In genomic region chr19:18612051-18612771, GRCh38 we compare ENCODE assay signal across 8 cellular contexts. TPM values are rescaled to one million over a fixed set of nuclear protein-coding genes. Genes with fewer than 3 reads are reported as not detected.
DNase-seq lines count a peak whose midpoint lies in the region; ATAC-seq and TF ChIP-seq lines count a peak whose summit lies in the region.

No MANE protein-coding gene starts in this region.

- H4K20me1 ChIP-seq in BLaER1 treated with 17β-estradiol and CSF1 and Interleukin-3, amounts not matched to agents 10 nM and 100 nM: peaks cover 0 to 74% (median 63%) of the 10 kb centered on the region in 11 experiments; a peak in 19 of 22 replicates

- no peak for ATAC-seq in GM18520 (IDR thresholded peaks at IDR 0.05; ENCODE audit: unreplicated experiment)

- peaks cover 26 to 41% (median 39%) of the 10 kb centered on the region in 10 experiments for H3K4me1 ChIP-seq in BLaER1 treated with 17β-estradiol and CSF1 and Interleukin-3, amounts not matched to agents 10 nM and 100 nM
- peaks cover 53% of the 10 kb centered on the region for H3K4me1 ChIP-seq in HUES6 (ENCODE audit: control insufficient read depth, insufficient read depth, low read length)

- H3K27ac Mint-ChIP-seq in neural crest cell (ENCODE audit: unreplicated experiment): no peak overlapping the region

- DNase-seq in cerebellum (ENCODE audit: low spot score): peak; percentile 35
- no peak for DNase-seq in neural crest cell (ENCODE audit: low read depth, low spot score)
- no peak for DNase-seq in NOMO-1 treated with dmso at 0.1 percent for 144 hours (lab: John Stamatoyannopoulos, UW; ENCODE audit: unreplicated experiment)
- DNase-seq in OCI-M2 (lab: John Stamatoyannopoulos, UW; ENCODE audit: unreplicated experiment): no peak
- no peak for DNase-seq in NCI-H524 treated with DMSO at 0.1 percent for 48 hours (lab: John Stamatoyannopoulos, UW)

- H3K9me3 ChIP-seq in BLaER1 treated with 17β-estradiol and CSF1 and Interleukin-3, amounts not matched to agents 10 nM and 100 nM (replicated peaks in 1 of 11): peaks cover 0 to 13% (median 5%) of the 10 kb centered on the region in 11 experiments; a peak in 15 of 22 replicates
- H3K9me3 ChIP-seq in HUES6 (ENCODE audit: control insufficient read depth, insufficient read depth, low read depth, low read length): no peaks in the 10 kb centered on the region

- no peak overlapping the region for H3K27ac ChIP-seq in BLaER1 treated with 17β-estradiol and CSF1 and Interleukin-3, amounts not matched to agents 10 nM and 100 nM
- H3K27ac ChIP-seq in HUES6 (ENCODE audit: low read depth, low read length): no peak overlapping the region

- peak overlapping the region; percentile 85 for H3K4me3 Mint-ChIP-seq in neural crest cell

- no peak for TF ChIP-seq CTCF in neural crest cell (conservative IDR thresholded peaks at IDR 0.05)

- no peaks in the 10 kb centered on the region for H3K9me3 Mint-ChIP-seq in neural crest cell

- peak overlapping the region; percentile 40 to 69 (median 58) for H3K4me3 ChIP-seq in BLaER1 treated with 17β-estradiol and CSF1 and Interleukin-3, amounts not matched to agents 10 nM and 100 nM
- peak overlapping the region; percentile 69 for H3K4me3 ChIP-seq in HUES6 (ENCODE audit: low read depth, low read length)

- peak overlapping the region in 6 of 11 experiments; percentile 15 to 54 (median 38); a peak in 5 of 22 replicates for H3K9ac ChIP-seq in BLaER1 treated with 17β-estradiol and CSF1 and Interleukin-3, amounts not matched to agents 10 nM and 100 nM
- H3K9ac ChIP-seq in HUES6 (ENCODE audit: low read length): no peak overlapping the region

- H3K27me3 Mint-ChIP-seq in neural crest cell (ENCODE audit: low read depth): peaks cover 84% of the 10 kb centered on the region

- peaks cover 23% of the 10 kb centered on the region for H3K4me1 Mint-ChIP-seq in neural crest cell

- no peaks in the 10 kb centered on the region for H3K36me3 Mint-ChIP-seq in neural crest cell (ENCODE audit: low read depth)

- H3K27me3 ChIP-seq in BLaER1 treated with 17β-estradiol and CSF1 and Interleukin-3, amounts not matched to agents 10 nM and 100 nM: peaks cover 89 to 100% (median 96%) of the 10 kb centered on the region in 11 experiments
- H3K27me3 ChIP-seq in HUES6 (ENCODE audit: control insufficient read depth, insufficient read depth, low read length): peaks cover 98% of the 10 kb centered on the region

- H3K36me3 ChIP-seq in BLaER1 treated with 17β-estradiol and CSF1 and Interleukin-3, amounts not matched to agents 10 nM and 100 nM: no peaks in the 10 kb centered on the region
- H3K36me3 ChIP-seq in HUES6 (ENCODE audit: control insufficient read depth, insufficient read depth, low read length): no peaks in the 10 kb centered on the region

- peak overlapping the region; percentile 86 to 94 (median 87) for H3K4me2 ChIP-seq in BLaER1 treated with 17β-estradiol and CSF1 and Interleukin-3, amounts not matched to agents 10 nM and 100 nM

RNA-seq across cellular contexts. Expression of gene TMEM59L, which starts 0.5 kb away (rescaled TPM):
- total RNA-seq in cerebellum: 28.9 TPM
- 6.4 and 6.5 TPM in 2 replicates for total RNA-seq in neural crest cell

RNA-seq across cellular contexts. Expression of gene CRLF1, which starts 5.6 kb away (rescaled TPM):
- 3.0 TPM for total RNA-seq in cerebellum
- total RNA-seq in neural crest cell: 0.68 and 1.5 TPM in 2 replicates

RNA-seq across cellular contexts. Expression of gene REX1BD, which starts 23.6 kb away (rescaled TPM):
- 17.1 TPM for total RNA-seq in cerebellum
- 71.8 and 71.9 TPM in 2 replicates for total RNA-seq in neural crest cell

RNA-seq across cellular contexts. Expression of gene KLHL26, which starts 24.6 kb away (rescaled TPM):
- total RNA-seq in cerebellum: 6.4 TPM
- total RNA-seq in neural crest cell: 11.1 and 12.3 TPM in 2 replicates

RNA-seq across cellular contexts. Expression of gene UBA52, which starts 40.6 kb away (rescaled TPM):
- 435 TPM for total RNA-seq in cerebellum
- total RNA-seq in neural crest cell: 1,081 and 1,137 TPM in 2 replicates
